In the genomic region with DNA sequence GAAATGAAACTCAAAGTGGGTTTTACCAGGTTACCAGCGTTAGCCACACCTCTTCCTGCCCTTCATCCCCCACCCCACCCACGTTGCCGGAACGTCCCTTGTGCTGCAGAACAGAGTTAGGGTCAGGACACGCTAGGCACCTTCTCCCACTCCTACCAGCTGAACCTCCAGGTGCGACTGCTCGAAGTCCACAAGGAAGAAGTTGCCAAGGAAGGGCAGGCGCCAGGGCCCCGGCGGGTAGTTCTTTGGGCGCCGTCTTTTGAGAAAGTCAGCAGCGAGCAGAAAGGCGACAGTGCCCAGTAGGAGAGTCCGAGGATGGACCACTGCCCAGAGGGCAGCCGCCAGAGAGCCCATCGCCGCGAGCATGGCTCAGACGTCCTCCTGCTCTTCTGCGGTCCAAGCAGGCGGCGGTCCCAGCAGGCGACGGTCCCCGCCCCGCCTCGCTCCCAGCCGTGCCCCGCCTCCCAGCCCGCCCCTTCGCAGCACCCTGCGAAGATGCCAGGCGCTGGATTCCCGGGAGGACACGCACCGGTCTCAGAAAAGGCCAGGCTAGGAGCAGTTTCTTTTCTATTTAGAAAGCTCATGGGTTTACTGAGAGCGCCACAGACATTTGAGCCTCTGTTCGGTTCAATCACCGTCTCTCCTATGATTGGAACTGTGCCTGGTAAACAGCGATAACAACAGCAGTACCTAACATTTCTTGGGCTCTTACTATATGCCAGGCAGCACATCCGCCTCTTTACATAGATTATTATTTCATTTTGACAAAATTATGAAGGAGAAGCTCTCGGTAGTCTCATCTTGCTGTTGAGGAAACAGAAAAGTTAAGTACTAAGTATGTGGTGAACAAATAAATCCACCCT, we compare ENCODE assay signal across 8 cellular contexts. TPM values are rescaled to one million over a fixed set of nuclear protein-coding genes. Genes with fewer than 3 reads are reported as not detected.
A peak's percentile ranks its signal among the peaks of the same experiment; 100 is the strongest.
DNase-seq lines count a peak whose midpoint lies in the region; ATAC-seq lines count a peak whose summit lies in the region.

A gene with protein sequence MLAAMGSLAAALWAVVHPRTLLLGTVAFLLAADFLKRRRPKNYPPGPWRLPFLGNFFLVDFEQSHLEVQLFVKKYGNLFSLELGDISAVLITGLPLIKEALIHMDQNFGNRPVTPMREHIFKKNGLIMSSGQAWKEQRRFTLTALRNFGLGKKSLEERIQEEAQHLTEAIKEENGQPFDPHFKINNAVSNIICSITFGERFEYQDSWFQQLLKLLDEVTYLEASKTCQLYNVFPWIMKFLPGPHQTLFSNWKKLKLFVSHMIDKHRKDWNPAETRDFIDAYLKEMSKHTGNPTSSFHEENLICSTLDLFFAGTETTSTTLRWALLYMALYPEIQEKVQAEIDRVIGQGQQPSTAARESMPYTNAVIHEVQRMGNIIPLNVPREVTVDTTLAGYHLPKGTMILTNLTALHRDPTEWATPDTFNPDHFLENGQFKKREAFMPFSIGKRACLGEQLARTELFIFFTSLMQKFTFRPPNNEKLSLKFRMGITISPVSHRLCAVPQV (minus strand): TSS at position 393 of the 863 bp plus-strand sequence. CDS start 27 bp downstream, at position 366.

- peak within 1 kb of the TSS; percentile 66 for H2AFZ ChIP-seq in mesenchymal stem cell (ENCODE audit: low read depth, low read length)

- peak within 1 kb of the TSS in 1 of 2 experiments; percentile 4 for H3K18ac ChIP-seq in mesenchymal stem cell (ENCODE audit: low read depth in 1 of 2, low read length in 2 of 2)

- H2BK12ac ChIP-seq in mesenchymal stem cell (ENCODE audit: low read length in 2 of 2): no peak within 1 kb of the TSS

- peak within 1 kb of the TSS; percentile 66 for H3K9ac ChIP-seq in mesenchymal stem cell (ENCODE audit: low read length)

- H3K14ac ChIP-seq in mesenchymal stem cell (ENCODE audit: low read length in 2 of 2): no peak within 1 kb of the TSS

- H4K91ac ChIP-seq in mesenchymal stem cell (ENCODE audit: low read length): no peak within 1 kb of the TSS

- peak within 1 kb of the TSS; percentile 64 for H3K4me2 ChIP-seq in mesenchymal stem cell (ENCODE audit: low read length, poor library complexity, severe bottlenecking)

- peak within 1 kb of the TSS; percentile 12 for H3K27ac ChIP-seq in effector memory CD4-positive, alpha-beta T cell (ENCODE audit: insufficient read depth, low read length, poor library complexity, severe bottlenecking)
- no peak within 1 kb of the TSS for H3K27ac ChIP-seq in mesenchymal stem cell (ENCODE audit: low read length, poor library complexity, severe bottlenecking)

- peak within 1 kb of the TSS in 1 of 2 experiments; percentile 2 for H3K23ac ChIP-seq in mesenchymal stem cell (ENCODE audit: low read length in 2 of 2)

- peak; percentile 87 for ATAC-seq in GM21825 (IDR thresholded peaks at IDR 0.05; ENCODE audit: unreplicated experiment)

- H3K79me1 ChIP-seq in mesenchymal stem cell (replicated peaks; ENCODE audit: low read length, poor library complexity, severe bottlenecking): no peaks in the 10 kb centered on the region

- H2BK15ac ChIP-seq in mesenchymal stem cell (ENCODE audit: low read depth, poor library complexity, severe bottlenecking): peak within 1 kb of the TSS; percentile 12

- H3K9me3 ChIP-seq in effector memory CD4-positive, alpha-beta T cell (ENCODE audit: control insufficient read depth, low read length): no peaks in the 10 kb centered on the region
- peaks cover 27% of the 10 kb centered on the region for H3K9me3 ChIP-seq in mesenchymal stem cell (ENCODE audit: control insufficient read depth, low read length)

- no peak within 1 kb of the TSS for H3K4ac ChIP-seq in mesenchymal stem cell (ENCODE audit: low read depth in 1 of 2, low read length in 2 of 2)

- no peak within 1 kb of the TSS for H2AK5ac ChIP-seq in mesenchymal stem cell (ENCODE audit: low read length, severe bottlenecking)

- peak within 1 kb of the TSS; percentile 78 for H3K4me3 ChIP-seq in effector memory CD4-positive, alpha-beta T cell (ENCODE audit: insufficient read depth, low read depth, low read length, poor library complexity, severe bottlenecking)
- peak within 1 kb of the TSS; percentile 59 to 78 for H3K4me3 ChIP-seq in mesenchymal stem cell (ENCODE audit: insufficient read depth in 1 of 2, low read depth in 1 of 2, low read length in 2 of 2)

- WGBS in mesenchymal stem cell: 4% methylated on average over 40 of the region's 43 CpGs

- no peaks in the 10 kb centered on the region for H3K36me3 ChIP-seq in effector memory CD4-positive, alpha-beta T cell (ENCODE audit: control insufficient read depth, insufficient read depth, low read length)
- H3K36me3 ChIP-seq in mesenchymal stem cell (ENCODE audit: control insufficient read depth in 1 of 2, insufficient read depth in 2 of 2, low read depth in 1 of 2, low read length in 2 of 2): no peaks in the 10 kb centered on the region

- H2BK120ac ChIP-seq in mesenchymal stem cell (ENCODE audit: low read depth, low read length): no peak within 1 kb of the TSS

- DNase-seq in DMS 273 (lab: John Stamatoyannopoulos, UW; ENCODE audit: unreplicated experiment): peak; percentile 80
- DNase-seq in NCI-H1930 (lab: John Stamatoyannopoulos, UW): peak; percentile 13 to 14
- DNase-seq in activated CD4-positive, alpha-beta T cell treated with anti-CD3 and anti-CD28 coated beads, Interleukin-2, amount 50 U/mL, for 1 hour: peak; percentile 19
- peak in 1 of 3 donors; percentile 1 for DNase-seq in effector memory CD4-positive, alpha-beta T cell
- peak; percentile 17 for DNase-seq in mesenchymal stem cell
- peak; percentile 13 for DNase-seq in stimulated activated CD8-positive, alpha-beta memory T cell treated with anti-CD3 and anti-CD28 coated beads, Interleukin-15, amount 100 ng/mL, for 24 hours (ENCODE audit: low read depth)
- no peak for DNase-seq in NAMALWA (ENCODE audit: low spot score)

- peak within 1 kb of the TSS; percentile 24 for H2BK5ac ChIP-seq in mesenchymal stem cell (ENCODE audit: low read depth, low read length, poor library complexity, severe bottlenecking)

- no peak within 1 kb of the TSS for H4K8ac ChIP-seq in mesenchymal stem cell (ENCODE audit: low read length)

- H3K4me1 ChIP-seq in effector memory CD4-positive, alpha-beta T cell (ENCODE audit: control insufficient read depth, insufficient read depth, low read length, poor library complexity, severe bottlenecking): peaks cover 3% of the 10 kb centered on the region
- peaks cover 4% of the 10 kb centered on the region for H3K4me1 ChIP-seq in mesenchymal stem cell (ENCODE audit: control insufficient read depth, insufficient read depth, low read depth, low read length)

- peaks cover 8% of the 10 kb centered on the region for H3K27me3 ChIP-seq in effector memory CD4-positive, alpha-beta T cell (replicated peaks; ENCODE audit: control insufficient read depth, insufficient read depth, low read length, poor library complexity, severe bottlenecking)
- peaks cover 14 to 45% of the 10 kb centered on the region in 2 experiments for H3K27me3 ChIP-seq in mesenchymal stem cell (ENCODE audit: control insufficient read depth in 1 of 2, insufficient read depth in 1 of 2, low read length in 2 of 2)

RNA-seq across cellular contexts. Expression of the gene that starts here (rescaled TPM):
- 0.01 TPM for polyA plus RNA-seq in mesenchymal stem cell (2013, experiment 1 of 2)
- polyA plus RNA-seq in mesenchymal stem cell (2013, experiment 2 of 2): 0.01 TPM
